ENCODE assay signal across 8 cellular contexts in the genomic region with DNA sequence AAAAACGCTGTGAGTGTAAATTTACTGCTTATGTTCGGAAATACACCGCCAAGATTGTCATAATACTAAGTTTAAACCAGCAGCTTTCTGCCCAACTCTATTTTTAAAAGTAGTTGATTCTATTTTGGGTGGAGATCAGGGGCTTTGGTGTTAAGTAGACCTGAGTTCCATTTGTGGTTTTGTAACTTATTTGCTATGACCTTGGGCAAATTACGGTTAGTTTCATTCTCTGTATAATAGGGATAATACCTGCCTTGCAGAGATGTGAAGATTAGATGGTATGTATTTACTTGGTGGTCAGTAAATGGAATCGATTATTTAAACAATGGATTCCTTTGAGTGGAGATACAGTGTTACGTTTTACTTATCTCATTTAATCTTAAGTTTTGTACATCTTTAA. TPM values are rescaled to one million over a fixed set of nuclear protein-coding genes. Genes with fewer than 3 reads are reported as not detected.
DNase-seq lines count a peak whose midpoint lies in the region; ATAC-seq, FAIRE-seq and TF ChIP-seq lines count a peak whose summit lies in the region.

No MANE protein-coding gene starts in this region.

- H3K36me3 ChIP-seq in HAP-1 (replicated peaks) (peaks cover 9% of the 10 kb centered on the region), gastroesophageal sphincter (no peaks in the 10 kb centered on the region), small intestine (ENCODE audit: control insufficient read depth in 2 of 2, insufficient read depth in 2 of 2, low read length in 2 of 2) (no peaks in the 10 kb centered on the region)

- in situ Hi-C loops in HAP-1 (cut with MboI; ENCODE audit: low sequenced_read_pairs), result no loop called here

- H3K4me3 ChIP-seq in HAP-1 (peak overlapping the region; percentile 84), gastroesophageal sphincter (peak overlapping the region; percentile 78 to 100), small intestine (ENCODE audit: low read depth in 1 of 2, low read length in 2 of 2) (peak overlapping the region; percentile 86 to 100)

- no peak for FAIRE-seq in small intestine (lab: Jason Lieb, UNC)

- ATAC-seq in T-cell (replicated peaks in 1 of 4) (no peak), gastroesophageal sphincter (no peak), GM18502 (IDR thresholded peaks at IDR 0.05; ENCODE audit: poor library complexity, unreplicated experiment) (no peak)

- H3K27ac ChIP-seq in gastroesophageal sphincter (peak overlapping the region; percentile 93 to 100 (median 100)), small intestine (ENCODE audit: low read depth in 1 of 2, low read length in 1 of 2) (no peak overlapping the region)

- peak overlapping the region; percentile 87 to 93 for H3K27ac Mint-ChIP-seq in T-cell

- H3K4me3 Mint-ChIP-seq in T-cell, result peak overlapping the region; percentile 84 to 97 (median 90)

- no peaks in the 10 kb centered on the region for H3K27me3 Mint-ChIP-seq in T-cell

- H3K4me1 ChIP-seq in HAP-1, result peaks cover 13% of the 10 kb centered on the region
- peaks cover 0 to 63% (median 5%) of the 10 kb centered on the region in 3 donors for H3K4me1 ChIP-seq in gastroesophageal sphincter
- H3K4me1 ChIP-seq in small intestine (ENCODE audit: control insufficient read depth in 2 of 2, insufficient read depth in 1 of 2, low read depth in 1 of 2, low read length in 1 of 2), result peaks cover 4 to 7% of the 10 kb centered on the region in 2 donors

- peaks cover 54 to 66% (median 56%) of the 10 kb centered on the region in 3 donors for H3K4me1 Mint-ChIP-seq in T-cell

- no peak for TF ChIP-seq CTCF in gastroesophageal sphincter (IDR thresholded peaks at IDR 0.05)

- POLR2A ChIA-PET in T-cell (lab: Charles Lee), result no interaction called here

- no peak for TF ChIP-seq EP300 in gastroesophageal sphincter (IDR thresholded peaks at IDR 0.05)

- TF ChIP-seq POLR2A in gastroesophageal sphincter (IDR thresholded peaks at IDR 0.05), result no peak

- peak in 1 of 2 experiments; percentile 51 for DNase-seq in HAP-1 (ENCODE audit: low spot score in 2 of 2)
- no peak for DNase-seq in T-cell
- DNase-seq in small intestine, result no peak
- DNase-seq in kidney tubule cell (ENCODE audit: low spot score), result no peak
- no peak for DNase-seq in retina
- no peak for DNase-seq in activated effector memory CD4-positive, alpha-beta T cell treated with Interleukin-2 at 50 U/mL for 16 hours

- H3K9me3 ChIP-seq in HAP-1 (no peaks in the 10 kb centered on the region), gastroesophageal sphincter (no peaks in the 10 kb centered on the region), small intestine (ENCODE audit: control insufficient read depth, low read depth) (no peaks in the 10 kb centered on the region)

- H3K27me3 ChIP-seq in HAP-1 (ENCODE audit: low read depth) (no peaks in the 10 kb centered on the region), gastroesophageal sphincter (no peaks in the 10 kb centered on the region), small intestine (ENCODE audit: control insufficient read depth in 2 of 2, insufficient read depth in 2 of 2, low read length in 2 of 2) (no peaks in the 10 kb centered on the region)

- H3K36me3 Mint-ChIP-seq in T-cell, result no peaks in the 10 kb centered on the region

- no peaks in the 10 kb centered on the region for H3K9me3 Mint-ChIP-seq in T-cell

- 2% methylated on average over 6 of the region's 6 CpGs for WGBS in gastroesophageal sphincter (ENCODE audit: low coverage in 1 of 2), 2 donors
- 1 to 3% (median 1%) methylated on average over 6 of the region's 6 CpGs for WGBS in small intestine, 3 donors

- CTCF ChIA-PET in T-cell (lab: Charles Lee), result interaction anchor here in 1 of 2 donors (0.9 to 1.8 kb wide), 4 partner anchors 15 to 45 kb away, joined by 3 to 11 read pairs (median 3); no protein-coding TSS in a partner anchor

RNA-seq across cellular contexts. Expression of a gene that starts 1.6 kb away (rescaled TPM):
- 10 to 100 TPM; 55.0 to 68.4 (median 56.2) TPM for total RNA-seq in T-cell
- total RNA-seq in gastroesophageal sphincter, result 10 to 100 TPM; 64.3 to 96.5 (median 80.7) TPM
- 10 to 100 TPM; 49.4 to 62.8 (median 50.8) TPM for polyA plus RNA-seq in small intestine

Comparison
In these comparisons a context has a peak if more than half of its experiments do, and no peak if none do; other contexts are left out.
1. H3K27ac ChIP-seq: peak in gastroesophageal sphincter (4 of 4); none in small intestine (0 of 2).
2. Peak in every context shown above with its lines, with median percentiles within 50 percentile points of each other: H3K4me3 ChIP-seq.